1 cellular context compared by ENCODE assay signal in the genomic region with DNA sequence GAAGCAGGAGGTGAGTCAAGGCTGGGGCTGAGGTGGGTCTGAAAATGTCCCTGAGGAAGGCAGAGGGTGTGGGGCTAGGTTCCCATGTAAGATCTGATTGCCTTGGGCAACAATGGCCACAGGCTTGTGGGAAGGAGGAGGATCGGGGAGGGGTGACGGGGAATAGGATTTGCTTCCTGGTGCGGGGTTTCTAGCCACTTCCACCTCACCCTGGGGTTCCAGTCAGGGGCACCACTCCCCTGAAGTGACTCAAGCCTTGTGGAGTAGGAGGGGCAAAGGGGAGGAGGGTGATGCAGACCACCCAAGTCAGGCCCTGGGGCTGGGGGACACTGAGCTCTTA.
TF ChIP-seq lines count a peak whose summit lies in the region.

No MANE protein-coding gene starts in this region.

TF ChIP-seq in GM23338, 12 proteins besides CTCF, POLR2A, EP300 and RAD21 (continued from another document):
- no peak for TF ChIP-seq JUNB (IDR thresholded peaks at IDR 0.05; ENCODE audit: unreplicated experiment)
